In the genomic region with DNA sequence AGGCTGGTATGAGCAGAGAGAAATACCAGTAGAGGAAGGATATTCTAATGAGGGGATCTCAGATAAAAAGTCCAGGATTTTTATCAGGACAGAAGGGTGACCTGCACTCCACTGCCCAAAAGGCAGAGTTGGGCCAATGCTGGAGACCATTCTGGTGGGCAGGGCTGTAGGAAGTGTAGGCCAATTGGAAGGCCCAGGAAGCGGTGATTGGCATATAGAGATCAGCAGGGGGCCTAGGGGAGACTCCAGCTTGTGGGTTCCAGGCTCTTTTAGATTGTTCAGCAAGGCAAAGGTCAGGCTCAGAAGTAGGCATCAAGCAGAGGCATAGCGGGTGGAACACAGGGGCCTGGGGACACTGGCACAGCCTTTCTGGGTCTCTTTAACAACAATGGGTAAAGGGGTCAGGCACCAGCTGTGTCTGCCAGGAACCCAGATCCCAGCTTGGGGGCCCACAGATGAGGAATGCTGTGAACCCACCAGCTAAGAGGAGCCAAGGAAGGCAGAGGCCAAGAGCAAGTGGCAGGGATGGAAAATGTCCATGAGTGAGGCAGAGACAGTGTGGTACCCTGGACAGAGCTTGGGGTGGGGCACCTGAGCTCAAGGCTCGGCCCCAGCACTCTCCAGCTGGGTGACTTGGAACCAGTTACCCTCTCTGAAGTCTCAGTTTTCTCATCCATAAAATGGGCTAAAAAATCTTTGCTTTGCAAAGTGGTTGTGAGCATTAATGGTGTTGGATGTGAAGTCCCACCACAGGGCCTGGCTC, we compare ENCODE assay signal across 23 cellular contexts. TPM values are rescaled to one million over a fixed set of nuclear protein-coding genes. Genes with fewer than 3 reads are reported as not detected.
"Had no signal": no experiment of that assay in that cellular context is flagged by ENCODE, and none has a peak within 500 bp of the region (broad histone marks: within the 10 kb centered on the region; RNA-seq: fewer than 3 reads in every experiment).

No MANE protein-coding gene starts in this region.

- H3K4me3 Mint-ChIP-seq: activated CD8-positive, alpha-beta T cell treated with anti-CD3 and anti-CD28 coated beads, Interleukin-2, amount 10 ng/mL, durations not matched to agents 7 days and 5 days; activated naive CD4-positive, alpha-beta T cell treated with anti-CD3 and anti-CD28 coated beads for 36 hours; natural killer cell; neural progenitor cell; T-helper 1 cell treated with Interleukin-12 subunit alpha and Interleukin-12 subunit beta and Interleukin-4 antibody, amounts not matched to agents 30 μg/mL and 1 μg/mL, for 36 hours had no signal

- H3K36me3 ChIP-seq: brain microvascular endothelial cell, heart left ventricle, left ventricle myocardium inferior, neural progenitor cell, spleen, tibial nerve had no signal

- ATAC-seq: activated CD8-positive, alpha-beta T cell treated with anti-CD3 and anti-CD28 coated beads, Interleukin-2, amount 10 ng/mL, durations not matched to agents 7 days and 5 days; heart left ventricle; natural killer cell; right cardiac atrium had no signal

- H3K4me1 ChIP-seq: heart left ventricle, left ventricle myocardium inferior, neural progenitor cell, spleen had no signal

- H3K27ac Mint-ChIP-seq: activated CD8-positive, alpha-beta T cell treated with anti-CD3 and anti-CD28 coated beads, Interleukin-2, amount 10 ng/mL, durations not matched to agents 7 days and 5 days; activated naive CD4-positive, alpha-beta T cell treated with anti-CD3 and anti-CD28 coated beads for 36 hours; natural killer cell; neural progenitor cell; T-helper 1 cell treated with Interleukin-12 subunit alpha and Interleukin-12 subunit beta and Interleukin-4 antibody, amounts not matched to agents 30 μg/mL and 1 μg/mL, for 36 hours had no signal

- H3K36me3 Mint-ChIP-seq: natural killer cell, neural progenitor cell had no signal

- H3K9ac ChIP-seq: neural progenitor cell had no signal

- H3K27ac ChIP-seq: brain microvascular endothelial cell, coronary artery, heart left ventricle, left ventricle myocardium inferior, neural progenitor cell, spleen had no signal

- H3K4me3 ChIP-seq: coronary artery, dorsolateral prefrontal cortex, heart left ventricle, left ventricle myocardium inferior, lung, neural progenitor cell, spleen, tibial nerve had no signal

- H3K27me3 ChIP-seq: brain microvascular endothelial cell, dorsolateral prefrontal cortex, neural progenitor cell, tibial nerve had no signal

- DNase-seq: activated CD8-positive, alpha-beta T cell treated with anti-CD3 and anti-CD28 coated beads, Interleukin-2, amount 10 ng/mL, durations not matched to agents 7 days and 5 days; activated effector memory CD4-positive, alpha-beta T cell treated with Interleukin-2 at 50 U/mL for 16 hours; activated naive CD4-positive, alpha-beta T cell treated with anti-CD3 and anti-CD28 coated beads for 36 hours; amniotic stem cell; brain microvascular endothelial cell; dorsolateral prefrontal cortex; effector memory CD4-positive, alpha-beta T cell; erythroblast; heart left ventricle; left ventricle myocardium inferior; mesendoderm; natural killer cell; posterior cingulate gyrus; right cardiac atrium; spleen; stimulated activated naive CD4-positive, alpha-beta T cell treated with Interleukin-2 at 50 U/mL for 16 hours had no signal

- H3K9me3 Mint-ChIP-seq: activated naive CD4-positive, alpha-beta T cell treated with anti-CD3 and anti-CD28 coated beads for 36 hours; natural killer cell; neural progenitor cell; T-helper 1 cell treated with Interleukin-12 subunit alpha and Interleukin-12 subunit beta and Interleukin-4 antibody, amounts not matched to agents 30 μg/mL and 1 μg/mL, for 36 hours had no signal

- H3K4me1 Mint-ChIP-seq: natural killer cell had no signal

- H3K9me3 ChIP-seq: left ventricle myocardium inferior, tibial nerve had no signal

- H3K4me2 ChIP-seq: neural progenitor cell had no signal

- H2AFZ ChIP-seq: neural progenitor cell had no signal

RNA-seq across cellular contexts. Expression of a gene that starts 27.0 kb away (rescaled TPM):
- total RNA-seq: activated CD8-positive, alpha-beta T cell treated with anti-CD3 and anti-CD28 coated beads, Interleukin-2, amount 10 ng/mL, durations not matched to agents 7 days and 5 days; activated naive CD4-positive, alpha-beta T cell treated with anti-CD3 and anti-CD28 coated beads for 36 hours; fibroblast of lung; left ventricle myocardium inferior; mononuclear cell; natural killer cell had no signal
- polyA plus RNA-seq: heart left ventricle had no signal
